Comparison of ENCODE assay signal across 13 cellular contexts in the genomic region with DNA sequence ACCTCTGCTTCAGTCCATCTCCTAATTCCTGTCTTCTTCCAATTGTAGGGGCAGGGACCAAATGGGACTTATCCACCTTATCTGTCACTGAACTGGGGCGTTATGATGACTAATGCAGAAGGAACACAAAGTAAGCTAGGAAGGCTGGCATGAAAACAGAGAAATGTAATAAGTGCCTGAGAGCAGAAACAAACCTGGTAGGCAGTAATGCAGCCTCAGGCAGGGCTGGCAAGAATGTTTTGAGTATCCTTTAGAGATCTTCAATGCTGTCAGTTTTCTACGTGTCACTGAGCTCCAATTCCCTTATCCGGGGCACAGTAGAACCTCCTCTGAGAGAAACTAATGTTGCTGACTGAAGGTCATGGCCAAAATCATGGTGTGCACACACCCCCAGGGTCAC.
DNase-seq lines count a peak whose midpoint lies in the region; ATAC-seq, FAIRE-seq and TF ChIP-seq lines count a peak whose summit lies in the region.
"Had no signal": no experiment of that assay in that cellular context is flagged by ENCODE, and none has a peak within 500 bp of the region (broad histone marks: within the 10 kb centered on the region; RNA-seq: fewer than 3 reads in every experiment).

No MANE protein-coding gene starts in this region.

- H3K4me1 ChIP-seq in A549: peaks cover 7% of the 10 kb centered on the region; the same call in 2 of the 3 replicates
- peaks cover 2% of the 10 kb centered on the region for H3K4me1 ChIP-seq in mesenchymal stem cell (ENCODE audit: control insufficient read depth, insufficient read depth, low read depth, low read length)

- H3K4me1 Mint-ChIP-seq in natural killer cell treated with Interleukin-12 subunit alpha and Interleukin-12 subunit beta and Interleukin-15 and Interleukin-18, amount 100 ng/mL, for 72 hours (ENCODE audit: low read depth in 2 of 2): peaks cover 8 to 15% of the 10 kb centered on the region in 2 donors

- WGBS in A549 (ENCODE audit: missing lambda C conversion rate): 5% methylated on average over 3 of the region's 3 CpGs
- WGBS in mesenchymal stem cell: 45% methylated on average over 3 of the region's 3 CpGs

- H2AK5ac ChIP-seq in mesenchymal stem cell (ENCODE audit: low read length, severe bottlenecking): no peak overlapping the region

- no peak overlapping the region for H4K91ac ChIP-seq in mesenchymal stem cell (ENCODE audit: low read length)

- H3K9me3 Mint-ChIP-seq in natural killer cell treated with Interleukin-12 subunit alpha and Interleukin-12 subunit beta and Interleukin-15 and Interleukin-18, amount 100 ng/mL, for 72 hours: no peaks in the 10 kb centered on the region

- FAIRE-seq in A549 (lab: Jason Lieb, UNC) (no peak), bronchial epithelial cell (lab: Jason Lieb, UNC) (peak; percentile 66)

- POLR2A ChIA-PET in A549 (lab: Yijun Ruan, JAX): no interaction called here

- no peak for DNase-seq in A549 (ENCODE audit: low read depth in 1 of 2, low spot score in 1 of 2)
- peak; percentile 83 for DNase-seq in MG63
- peak; percentile 83 for DNase-seq in bronchial epithelial cell (ENCODE audit: low read depth)
- DNase-seq in mesenchymal stem cell: no peak
- DNase-seq in natural killer cell treated with Interleukin-12 subunit alpha and Interleukin-12 subunit beta and Interleukin-15 and Interleukin-18, amount 100 ng/mL, for 72 hours (ENCODE audit: low spot score): no peak
- no peak for DNase-seq in hypothalamus (lab: John Stamatoyannopoulos, UW)
- no peak for DNase-seq in activated CD4-positive, CD25-positive, alpha-beta regulatory T cell treated with anti-CD3 and anti-CD28 coated beads, Interleukin-2, amount 50 U/mL, for 72 hours
- DNase-seq: cortex of kidney; NCI-H2107; spleen; stimulated activated naive CD4-positive, alpha-beta T cell had no signal

- no peak for TF ChIP-seq EP300 in A549 (IDR thresholded peaks at IDR 0.05)

- H2BK12ac ChIP-seq in mesenchymal stem cell (ENCODE audit: low read length in 2 of 2): no peak overlapping the region

- H3K4ac ChIP-seq in mesenchymal stem cell (ENCODE audit: low read depth in 1 of 2, low read length in 2 of 2): no peak overlapping the region

- H3K18ac ChIP-seq in mesenchymal stem cell (ENCODE audit: low read depth in 1 of 2, low read length in 2 of 2): peak overlapping the region in 1 of 2 experiments; percentile 1

- H2BK15ac ChIP-seq in mesenchymal stem cell (ENCODE audit: low read depth, poor library complexity, severe bottlenecking): no peak overlapping the region

- no peaks in the 10 kb centered on the region for H3K9me3 ChIP-seq in A549
- no peaks in the 10 kb centered on the region for H3K9me3 ChIP-seq in MG63
- H3K9me3 ChIP-seq in mesenchymal stem cell (ENCODE audit: control insufficient read depth, low read length): no peaks in the 10 kb centered on the region
- H3K9me3 ChIP-seq: spleen had no signal

- TF ChIP-seq RAD21 in A549 (conservative IDR thresholded peaks at IDR 0.05 in 1 of 2, IDR thresholded peaks at IDR 0.05 in 1 of 2): no peak

- no peaks in the 10 kb centered on the region for H3K36me3 ChIP-seq in MG63
- no peaks in the 10 kb centered on the region for H3K36me3 ChIP-seq in bronchial epithelial cell (ENCODE audit: control insufficient read depth, insufficient read depth, low read length)
- H3K36me3 ChIP-seq in mesenchymal stem cell (ENCODE audit: control insufficient read depth in 1 of 2, insufficient read depth in 2 of 2, low read depth in 1 of 2, low read length in 2 of 2): no peaks in the 10 kb centered on the region
- H3K36me3 ChIP-seq: BLaER1, spleen had no signal

- H3K9ac ChIP-seq in mesenchymal stem cell (ENCODE audit: low read length): no peak overlapping the region
- H3K9ac ChIP-seq: BLaER1 had no signal

- no peaks in the 10 kb centered on the region for H3K27me3 Mint-ChIP-seq in natural killer cell treated with Interleukin-12 subunit alpha and Interleukin-12 subunit beta and Interleukin-15 and Interleukin-18, amount 100 ng/mL, for 72 hours

- CTCF ChIA-PET in A549 (lab: Yijun Ruan, JAX): no interaction called here

- H2BK120ac ChIP-seq in mesenchymal stem cell (ENCODE audit: low read depth, low read length): no peak overlapping the region

- H3K4me3 ChIP-seq in A549: no peak overlapping the region
- no peak overlapping the region for H3K4me3 ChIP-seq in MG63
- no peak overlapping the region for H3K4me3 ChIP-seq in bronchial epithelial cell (ENCODE audit: low read depth, low read length)
- no peak overlapping the region for H3K4me3 ChIP-seq in mesenchymal stem cell (ENCODE audit: insufficient read depth in 1 of 2, low read depth in 1 of 2, low read length in 2 of 2)
- H3K4me3 ChIP-seq: BLaER1, spleen had no signal

- H3K27ac Mint-ChIP-seq in natural killer cell treated with Interleukin-12 subunit alpha and Interleukin-12 subunit beta and Interleukin-15 and Interleukin-18, amount 100 ng/mL, for 72 hours: no peak overlapping the region

- no peaks in the 10 kb centered on the region for H3K79me1 ChIP-seq in mesenchymal stem cell (replicated peaks; ENCODE audit: low read length, poor library complexity, severe bottlenecking)

- H2AFZ ChIP-seq in mesenchymal stem cell (ENCODE audit: low read depth, low read length): no peak overlapping the region

- H3K14ac ChIP-seq in mesenchymal stem cell (ENCODE audit: low read length in 2 of 2): no peak overlapping the region

- no peaks in the 10 kb centered on the region for H3K36me3 Mint-ChIP-seq in natural killer cell treated with Interleukin-12 subunit alpha and Interleukin-12 subunit beta and Interleukin-15 and Interleukin-18, amount 100 ng/mL, for 72 hours

- no peak overlapping the region for H2BK5ac ChIP-seq in mesenchymal stem cell (ENCODE audit: low read depth, low read length, poor library complexity, severe bottlenecking)

- no peak for TF ChIP-seq CTCF in A549 (IDR thresholded peaks at IDR 0.05)
- TF ChIP-seq CTCF in bronchial epithelial cell (IDR thresholded peaks at IDR 0.05; ENCODE audit: insufficient read depth, low read length, severe bottlenecking): no peak

- H3K27me3 ChIP-seq in MG63 (no peaks in the 10 kb centered on the region), bronchial epithelial cell (ENCODE audit: control insufficient read depth, insufficient read depth, low read length) (no peaks in the 10 kb centered on the region), mesenchymal stem cell (ENCODE audit: control insufficient read depth in 1 of 2, insufficient read depth in 1 of 2, low read length in 2 of 2) (no peaks in the 10 kb centered on the region)
- H3K27me3 ChIP-seq: BLaER1, spleen had no signal

- H3K4me3 Mint-ChIP-seq in natural killer cell treated with Interleukin-12 subunit alpha and Interleukin-12 subunit beta and Interleukin-15 and Interleukin-18, amount 100 ng/mL, for 72 hours: no peak overlapping the region

- no peak for TF ChIP-seq POLR2A in A549 (IDR thresholded peaks at IDR 0.05; ENCODE audit: low read length)

- ATAC-seq in A549 (peak; percentile 37 to 64; a peak in 3 of 6 replicates), HG02763 (IDR thresholded peaks at IDR 0.05; ENCODE audit: unreplicated experiment) (no peak)
- no peak for ATAC-seq in natural killer cell treated with Interleukin-12 subunit alpha and Interleukin-12 subunit beta and Interleukin-15 and Interleukin-18, amount 100 ng/mL, for 72 hours

- H4K8ac ChIP-seq in mesenchymal stem cell (ENCODE audit: low read length): no peak overlapping the region

- H3K27ac ChIP-seq in A549 (peak overlapping the region in 1 of 2 experiments; percentile 11; a peak in 1 of 6 replicates), mesenchymal stem cell (ENCODE audit: low read length, poor library complexity, severe bottlenecking) (peak overlapping the region; percentile 53)
- H3K27ac ChIP-seq: BLaER1 had no signal

- no peak overlapping the region for H3K23ac ChIP-seq in mesenchymal stem cell (ENCODE audit: low read length in 2 of 2)

- peak overlapping the region; percentile 48 for H3K4me2 ChIP-seq in A549
- peak overlapping the region; percentile 1 for H3K4me2 ChIP-seq in mesenchymal stem cell (ENCODE audit: low read length, poor library complexity, severe bottlenecking)
- H3K4me2 ChIP-seq: BLaER1 had no signal

TF ChIP-seq in A549, 52 proteins besides CTCF, POLR2A, EP300 and RAD21:
- no peak for TF ChIP-seq CHD2 (IDR thresholded peaks at IDR 0.05; ENCODE audit: low read length, partially characterized antibody)
- no peak for TF ChIP-seq JUN (IDR thresholded peaks at IDR 0.05)
- no peak for TF ChIP-seq HOXB5 (CRISPR knock-in tag; IDR thresholded peaks at IDR 0.05)
- TF ChIP-seq, protein P1, sequence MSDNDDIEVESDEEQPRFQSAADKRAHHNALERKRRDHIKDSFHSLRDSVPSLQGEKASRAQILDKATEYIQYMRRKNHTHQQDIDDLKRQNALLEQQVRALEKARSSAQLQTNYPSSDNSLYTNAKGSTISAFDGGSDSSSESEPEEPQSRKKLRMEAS (IDR thresholded peaks at IDR 0.05): no peak
- no peak for TF ChIP-seq SREBF2 (IDR thresholded peaks at IDR 0.05)
- TF ChIP-seq FOSL2 (IDR thresholded peaks at IDR 0.05): 0 out of 2 replicates have a peak, but pooled peaks have one; percentile 5
- TF ChIP-seq FOSL2 (CRISPR knock-in tag; IDR thresholded peaks at IDR 0.05): no peak
- TF ChIP-seq HDAC2 (IDR thresholded peaks at IDR 0.05): no peak

Comparison
In these comparisons a context has a peak if more than half of its experiments do, and no peak if none do; other contexts are left out.
1. ATAC-seq: peak in A549 (2 of 2); none in natural killer cell treated with Interleukin-12 subunit alpha and Interleukin-12 subunit beta and Interleukin-15 and Interleukin-18, amount 100 ng/mL, for 72 hours (0 of 2) and HG02763 (single experiment).
2. DNase-seq: peak in MG63 (single experiment) and bronchial epithelial cell (single experiment); none in A549 (0 of 2), mesenchymal stem cell (single experiment), natural killer cell treated with Interleukin-12 subunit alpha and Interleukin-12 subunit beta and Interleukin-15 and Interleukin-18, amount 100 ng/mL, for 72 hours (single experiment), hypothalamus (0 of 51) and activated CD4-positive, CD25-positive, alpha-beta regulatory T cell treated with anti-CD3 and anti-CD28 coated beads, Interleukin-2, amount 50 U/mL, for 72 hours (single experiment).